Comparison of ENCODE assay signal across 29 cellular contexts in genomic region chr9:112537561-112537960, GRCh38.
"Had no signal": no experiment of that assay in that cellular context is flagged by ENCODE, and none has a peak within 500 bp of the region (broad histone marks: within the 10 kb centered on the region; RNA-seq: fewer than 3 reads in every experiment).

No MANE protein-coding gene starts in this region.

- H3K27me3 Mint-ChIP-seq: dendritic cell treated with granulocyte-macrophage colony-stimulating factor and Interleukin-4, amounts not matched to agents 40 ng/mL and 50 ng/mL, for 4 days had no signal

- H3K36me3 ChIP-seq: colonic mucosa, esophagus muscularis mucosa, esophagus squamous epithelium, gastrocnemius medialis, gastroesophageal sphincter, heart left ventricle, heart right ventricle had no signal

- H3K27ac Mint-ChIP-seq: dendritic cell treated with granulocyte-macrophage colony-stimulating factor and Interleukin-4, amounts not matched to agents 40 ng/mL and 50 ng/mL, for 4 days; effector memory CD8-positive, alpha-beta T cell; endodermal cell had no signal

- FAIRE-seq: colon, endometrium, endothelial cell of umbilical vein, frontal cortex had no signal

- H3K27me3 ChIP-seq: colonic mucosa, dorsolateral prefrontal cortex, esophagus muscularis mucosa, esophagus squamous epithelium, foreskin keratinocyte, gastrocnemius medialis, gastroesophageal sphincter, heart left ventricle, heart right ventricle had no signal

- H3K27ac ChIP-seq: colonic mucosa, coronary artery, dorsolateral prefrontal cortex, epithelial cell of prostate, esophagus muscularis mucosa, esophagus squamous epithelium, foreskin keratinocyte, gastrocnemius medialis, gastroesophageal sphincter, heart left ventricle, heart right ventricle had no signal

- ATAC-seq: effector memory CD8-positive, alpha-beta T cell; esophagus mucosa; foreskin keratinocyte; gastrocnemius medialis; gastroesophageal sphincter; heart left ventricle; heart right ventricle had no signal

- H3K4me3 ChIP-seq: colonic mucosa, coronary artery, dorsolateral prefrontal cortex, esophagus muscularis mucosa, esophagus squamous epithelium, gastrocnemius medialis, gastroesophageal sphincter, heart left ventricle, heart right ventricle had no signal

- H3K4me1 ChIP-seq: colonic mucosa, esophagus muscularis mucosa, foreskin keratinocyte, gastrocnemius medialis, gastroesophageal sphincter had no signal

- H3K4me3 Mint-ChIP-seq: dendritic cell treated with granulocyte-macrophage colony-stimulating factor and Interleukin-4, amounts not matched to agents 40 ng/mL and 50 ng/mL, for 4 days; effector memory CD8-positive, alpha-beta T cell; endodermal cell had no signal

- H3K9me3 ChIP-seq: colonic mucosa, esophagus muscularis mucosa, esophagus squamous epithelium, gastrocnemius medialis, gastroesophageal sphincter, heart left ventricle, heart right ventricle had no signal

- H3K9me3 Mint-ChIP-seq: dendritic cell treated with granulocyte-macrophage colony-stimulating factor and Interleukin-4, amounts not matched to agents 40 ng/mL and 50 ng/mL, for 4 days; effector memory CD8-positive, alpha-beta T cell; endodermal cell had no signal

- DNase-seq: colonic mucosa; cortex of kidney; dermis blood vessel endothelial cell; dorsolateral prefrontal cortex; effector CD4-positive, alpha-beta T cell; effector CD8-positive, alpha-beta T cell; effector memory CD4-positive, alpha-beta T cell; effector memory CD8-positive, alpha-beta T cell; endodermal cell; erythroblast; esophagus squamous epithelium; foreskin fibroblast; foreskin keratinocyte; foreskin melanocyte; gastrocnemius medialis; glutamatergic neuron; head of caudate nucleus; heart left ventricle; heart right ventricle had no signal
